Comparison of ENCODE assay signal across 22 cellular contexts in the genomic region with DNA sequence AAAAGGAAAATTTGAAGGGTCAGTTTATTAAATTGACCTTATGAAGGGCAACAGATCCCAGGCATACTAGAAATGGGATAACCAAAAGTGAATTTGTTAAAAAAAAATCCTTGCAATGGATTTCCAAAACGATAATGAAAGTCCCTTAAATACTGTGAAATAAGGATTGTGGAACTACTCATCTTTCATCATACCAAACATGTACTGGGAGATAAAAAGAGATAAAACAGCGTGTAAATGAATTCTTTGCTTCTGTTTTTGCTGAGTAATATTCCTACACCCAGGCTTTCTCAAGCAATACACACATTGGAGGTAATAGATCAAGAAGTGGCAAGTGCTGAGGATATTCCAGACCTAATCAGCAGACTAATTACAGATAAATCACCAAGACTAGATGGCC. TPM values are rescaled to one million over a fixed set of nuclear protein-coding genes. Genes with fewer than 3 reads are reported as not detected.
DNase-seq lines count a peak whose midpoint lies in the region; ATAC-seq, FAIRE-seq and TF ChIP-seq lines count a peak whose summit lies in the region.
"Had no signal": no experiment of that assay in that cellular context is flagged by ENCODE, and none has a peak within 500 bp of the region (broad histone marks: within the 10 kb centered on the region; RNA-seq: fewer than 3 reads in every experiment).

No MANE protein-coding gene starts in this region.

- H3K18ac ChIP-seq in mesenchymal stem cell (ENCODE audit: low read depth in 1 of 2, low read length in 2 of 2) = no peak overlapping the region

- H3K4ac ChIP-seq in mesenchymal stem cell (ENCODE audit: low read depth in 1 of 2, low read length in 2 of 2) = no peak overlapping the region

- H3K27me3 ChIP-seq in K562 (ENCODE audit: control insufficient read depth in 2 of 2, insufficient read depth in 2 of 2, low read length in 2 of 2) (peaks cover 0 to 16% of the 10 kb centered on the region in 2 experiments; a peak in 2 of 5 replicates), mesenchymal stem cell (ENCODE audit: control insufficient read depth in 1 of 2, insufficient read depth in 1 of 2, low read length in 2 of 2) (peaks cover 4 to 48% of the 10 kb centered on the region in 2 experiments), Karpas-422 (ENCODE audit: low read length) (no peaks in the 10 kb centered on the region)
- H3K27me3 ChIP-seq: BLaER1 had no signal

- POLR2A ChIA-PET in K562 (lab: Yijun Ruan, JAX) = no interaction called here

- TF ChIP-seq POLR2A in K562 (conservative IDR thresholded peaks at IDR 0.05) = no peak

- no peak overlapping the region for H3K27ac ChIP-seq in K562 (ENCODE audit: extremely low read depth, low read depth, low read length)
- H3K27ac ChIP-seq in mesenchymal stem cell (ENCODE audit: low read length, poor library complexity, severe bottlenecking) = no peak overlapping the region
- no peak overlapping the region for H3K27ac ChIP-seq in Karpas-422 (ENCODE audit: low read length)
- H3K27ac ChIP-seq: BLaER1 had no signal

- no peaks in the 10 kb centered on the region for H3K9me1 ChIP-seq in K562 (ENCODE audit: control insufficient read depth, insufficient read depth, low read length)

- H3K9me3 ChIP-seq in K562 (replicated peaks; ENCODE audit: control insufficient read depth, insufficient read depth, low read depth, low read length) (no peaks in the 10 kb centered on the region), mesenchymal stem cell (ENCODE audit: control insufficient read depth, low read length) (peaks cover 5% of the 10 kb centered on the region), Karpas-422 (ENCODE audit: low read length) (no peaks in the 10 kb centered on the region)
- H3K9me3 ChIP-seq: BE2C had no signal

- H4K20me1 ChIP-seq in K562 (replicated peaks; ENCODE audit: control insufficient read depth, insufficient read depth, low read length) = no peaks in the 10 kb centered on the region
- H4K20me1 ChIP-seq in Karpas-422 (ENCODE audit: insufficient read depth, low read depth, low read length) = no peaks in the 10 kb centered on the region
- H4K20me1 ChIP-seq: BLaER1 had no signal

- no peak for FAIRE-seq in K562 (lab: Jason Lieb, UNC)
- FAIRE-seq: A204.1, G401.6, GM12878, GM12892, GM18507 had no signal

- no TSS peak for BruUV-seq in K562 (replicated peaks; lab: Mats Ljungman, UMichigan)

- H2BK15ac ChIP-seq in mesenchymal stem cell (ENCODE audit: low read depth, poor library complexity, severe bottlenecking) = no peak overlapping the region

- no peaks in the 10 kb centered on the region for H3K79me1 ChIP-seq in mesenchymal stem cell (replicated peaks; ENCODE audit: low read length, poor library complexity, severe bottlenecking)

- H3K4me3 ChIP-seq in K562 (no peak overlapping the region), mesenchymal stem cell (ENCODE audit: insufficient read depth in 1 of 2, low read depth in 1 of 2, low read length in 2 of 2) (no peak overlapping the region), Karpas-422 (ENCODE audit: low read length) (no peak overlapping the region)
- H3K4me3 ChIP-seq: BLaER1, GM12878 had no signal

- no peak for ATAC-seq in K562
- ATAC-seq: GM12878 had no signal

- H4K8ac ChIP-seq in mesenchymal stem cell (ENCODE audit: low read length) = no peak overlapping the region

- H3K4me1 ChIP-seq in K562 (replicated peaks in 1 of 2; ENCODE audit: control insufficient read depth in 2 of 2, insufficient read depth in 2 of 2, low read length in 2 of 2) (peaks cover 0 to 4% of the 10 kb centered on the region in 2 experiments; a peak in 1 of 5 replicates), mesenchymal stem cell (ENCODE audit: control insufficient read depth, insufficient read depth, low read depth, low read length) (peaks cover 8% of the 10 kb centered on the region), Karpas-422 (ENCODE audit: low read length) (no peaks in the 10 kb centered on the region)
- H3K4me1 ChIP-seq: BE2C, BLaER1 had no signal

- no peaks in the 10 kb centered on the region for H3K9me2 ChIP-seq in Karpas-422 (replicated peaks; ENCODE audit: insufficient read depth, low read length)

- DNase-seq in OCI-M1 (lab: John Stamatoyannopoulos, UW) (peak; percentile 20), K562 (ENCODE audit: extremely low read depth in 1 of 4, low spot score in 3 of 4) (no peak), mesenchymal stem cell (peak; percentile 16), Karpas-422 (no peak), KBM-7 (no peak), GDM1 (lab: John Stamatoyannopoulos, UW) (no peak)
- DNase-seq: 8988T; ACHN; BE2C; C1 segment of cervical spinal cord; CD4-positive, alpha-beta memory T cell; CD4-positive, CD25-positive, alpha-beta regulatory T cell; CD8-positive, alpha-beta memory T cell; COR-L47; DMS79 treated with DMSO at 0.1 percent for 48 hours had no signal

- TF ChIP-seq RAD21 in K562 (CRISPR knock-in tag; conservative IDR thresholded peaks at IDR 0.05 in 1 of 2, IDR thresholded peaks at IDR 0.05 in 1 of 2) = no peak

- H2AK5ac ChIP-seq in mesenchymal stem cell (ENCODE audit: low read length, severe bottlenecking) = no peak overlapping the region

- no peak overlapping the region for H3K9ac ChIP-seq in K562 (ENCODE audit: insufficient read depth in 1 of 2, low read depth in 2 of 2, low read length in 2 of 2)
- H3K9ac ChIP-seq in mesenchymal stem cell (ENCODE audit: low read length) = no peak overlapping the region
- H3K9ac ChIP-seq in Karpas-422 (ENCODE audit: low read length) = no peak overlapping the region
- H3K9ac ChIP-seq: BLaER1 had no signal

- no peak overlapping the region for H2BK12ac ChIP-seq in mesenchymal stem cell (ENCODE audit: low read length in 2 of 2)

- H2BK5ac ChIP-seq in mesenchymal stem cell (ENCODE audit: low read depth, low read length, poor library complexity, severe bottlenecking) = no peak overlapping the region

- no peak overlapping the region for H3K4me2 ChIP-seq in K562 (ENCODE audit: insufficient read depth, low read length)
- no peak overlapping the region for H3K4me2 ChIP-seq in mesenchymal stem cell (ENCODE audit: low read length, poor library complexity, severe bottlenecking)
- no peak overlapping the region for H3K4me2 ChIP-seq in Karpas-422 (ENCODE audit: low read depth, low read length, poor library complexity, severe bottlenecking)
- H3K4me2 ChIP-seq: BLaER1 had no signal

- no peaks in the 10 kb centered on the region for H3K79me2 ChIP-seq in K562 (ENCODE audit: control insufficient read depth, insufficient read depth, low read length)
- H3K79me2 ChIP-seq in Karpas-422 (ENCODE audit: low read length) = no peaks in the 10 kb centered on the region

- no peak overlapping the region for H2BK120ac ChIP-seq in mesenchymal stem cell (ENCODE audit: low read depth, low read length)

- TF ChIP-seq CTCF in K562 (IDR thresholded peaks at IDR 0.05 in 2 of 3, conservative IDR thresholded peaks at IDR 0.05 in 1 of 3; ENCODE audit: insufficient read depth in 2 of 3, low read depth in 1 of 3, low read length in 3 of 3) = no peak

- no peak overlapping the region for H4K91ac ChIP-seq in mesenchymal stem cell (ENCODE audit: low read length)

- TF ChIP-seq EP300 in K562 (IDR thresholded peaks at IDR 0.05; ENCODE audit: low read length) = no peak

- in situ Hi-C loops in K562 (cut with MboI) = no loop called here
- in situ Hi-C loops in KBM-7 (cut with MboI; ENCODE audit: low pct_unique_long_range_greater_than_20kb, low sequenced_read_pairs) = no loop called here

- 2% methylated on average over 2 of the region's 2 CpGs for WGBS in K562 (ENCODE audit: insufficient coverage, low coverage, missing lambda C conversion rate)
- WGBS in mesenchymal stem cell = 100% methylated on average over 1 of the region's 2 CpGs

- intact Hi-C loops in K562 (cut with micrococcal nuclease) = no loop called here

- CTCF ChIA-PET in K562 (lab: Yijun Ruan, JAX; ENCODE audit: low intra/inter-chr PET ratio) = no interaction called here

- H2AFZ ChIP-seq in K562 (ENCODE audit: low read depth, low read length) (no peak overlapping the region), mesenchymal stem cell (ENCODE audit: low read depth, low read length) (no peak overlapping the region), Karpas-422 (ENCODE audit: low read length) (no peak overlapping the region)

- H3K14ac ChIP-seq in mesenchymal stem cell (ENCODE audit: low read length in 2 of 2) = no peak overlapping the region

- H3K23ac ChIP-seq in mesenchymal stem cell (ENCODE audit: low read length in 2 of 2) = no peak overlapping the region

- H3K36me3 ChIP-seq in K562 (ENCODE audit: control insufficient read depth, insufficient read depth, low read length) (no peaks in the 10 kb centered on the region), mesenchymal stem cell (ENCODE audit: control insufficient read depth in 1 of 2, insufficient read depth in 2 of 2, low read depth in 1 of 2, low read length in 2 of 2) (no peaks in the 10 kb centered on the region), Karpas-422 (ENCODE audit: insufficient read depth, low read length) (no peaks in the 10 kb centered on the region)
- H3K36me3 ChIP-seq: BE2C, BLaER1 had no signal

RNA-seq across cellular contexts. Expression of a gene that starts 3.8 kb away (rescaled TPM):
- total RNA-seq in K562 (2011; cell fraction: chromatin; rRNA removed; ENCODE audit: low replicate concordance) = not detected in 2 replicates
- not detected in 2 replicates for total RNA-seq in K562 (2011; cell fraction: nucleolus; rRNA removed)
- not detected in 2 replicates for total RNA-seq in K562 (2011; cell fraction: nucleoplasm; rRNA removed)
- total RNA-seq in K562 (2014; rRNA removed) (not detected in 2 replicates), K562 (2014; rRNA removed; fragmentation: Illumina TruSeq; extraction: Trizol) (not detected in 2 replicates), K562 (2015; rRNA removed; fragmentation: Illumina TruSeq; extraction: Trizol) (not detected in 2 replicates), K562 (2021) (not detected in 2 replicates)
- polyA plus RNA-seq in K562 (2011; rRNA removed) (not detected in 2 replicates), K562 (2014; fragmentation: Illumina TruSeq; extraction: Trizol) (not detected in 2 replicates), K562 (2014; fragmentation: Nextera tagmentation; extraction: Ambion mirVana) (not detected), K562 (2014; rRNA removed) (not detected in 2 replicates)
- polyA plus RNA-seq in K562 (2011; cell fraction: cytosol; rRNA removed) = not detected in 2 replicates
- not detected in 2 replicates for polyA plus RNA-seq in K562 (2011; cell fraction: nucleus; rRNA removed)
- not detected in 2 replicates for polyA plus RNA-seq in K562 (2012)
- polyA minus RNA-seq in K562 (2011; rRNA and poly(A)+ RNA removed) = not detected in 2 replicates
- polyA minus RNA-seq in K562 (2011; cell fraction: cytosol; rRNA and poly(A)+ RNA removed) = not detected in 2 replicates
- polyA minus RNA-seq in K562 (2011; cell fraction: nucleus; rRNA and poly(A)+ RNA removed) = not detected in 2 replicates
- polyA plus RNA-seq in mesenchymal stem cell (2013, experiment 1 of 2) = 6.8 TPM
- polyA plus RNA-seq in mesenchymal stem cell (2013, experiment 2 of 2) = 6.6 TPM
- not detected in 2 replicates for total RNA-seq in Karpas-422 (2014; rRNA removed; shearing (Covaris generic); ENCODE audit: low replicate concordance)
- total RNA-seq: CD4-positive, alpha-beta memory T cell; CD4-positive, CD25-positive, alpha-beta regulatory T cell; CD8-positive, alpha-beta memory T cell; GM12878 had no signal
- polyA plus RNA-seq: CD14-positive monocyte; CD4-positive, alpha-beta memory T cell; CD4-positive, CD25-positive, alpha-beta regulatory T cell; CD8-positive, alpha-beta memory T cell; GM12878 had no signal

Comparison
In these comparisons a context has a peak if more than half of its experiments do, and no peak if none do; other contexts are left out.
1. DNase-seq: peak in OCI-M1 (single experiment) and mesenchymal stem cell (single experiment); none in K562 (0 of 4), Karpas-422 (single experiment), KBM-7 (single experiment) and GDM1 (single experiment).